15 cellular contexts compared by ENCODE assay signal in genomic region chr5:141777711-141778110, GRCh38.
DNase-seq lines count a peak whose midpoint lies in the region; ATAC-seq and TF ChIP-seq lines count a peak whose summit lies in the region.
"Had no signal": no experiment of that assay in that cellular context is flagged by ENCODE, and none has a peak within 500 bp of the region (broad histone marks: within the 10 kb centered on the region; RNA-seq: fewer than 3 reads in every experiment).

No MANE protein-coding gene starts in this region.

- whole genome bisulfite sequencing in SK-N-SH (ENCODE audit: low lambda C conversion rate) = 71% methylated on average over 2 of the region's 2 CpGs

- H3K9me2 ChIP-seq in SK-N-SH (no peaks in the 10 kb centered on the region), Karpas-422 (replicated peaks; ENCODE audit: insufficient read depth, low read length) (no peaks in the 10 kb centered on the region)

- H3K36me3 ChIP-seq in SK-N-SH (replicated peaks in 1 of 2; ENCODE audit: control insufficient read depth in 1 of 2, insufficient read depth in 2 of 2, low read length in 1 of 2) (no peaks in the 10 kb centered on the region), Karpas-422 (ENCODE audit: insufficient read depth, low read length) (no peaks in the 10 kb centered on the region), colonic mucosa (no peaks in the 10 kb centered on the region)
- H3K36me3 ChIP-seq: HAP-1 had no signal

- H3K27ac ChIP-seq in SK-N-SH (ENCODE audit: low read depth in 2 of 2, low read length in 1 of 2) = no peak overlapping the region
- H3K27ac ChIP-seq in Karpas-422 (ENCODE audit: low read length) = peak overlapping the region; percentile 100
- H3K27ac ChIP-seq in colonic mucosa = no peak overlapping the region
- H3K27ac ChIP-seq: C4-2B, HL-60 had no signal

- no peak for TF ChIP-seq CTCF in SK-N-SH (IDR thresholded peaks at IDR 0.05)
- no peak for TF ChIP-seq CTCF in colonic mucosa (IDR thresholded peaks at IDR 0.05)

- peak; percentile 17; the same call in 2 of the 3 replicates for ATAC-seq in SK-N-SH treated with all-trans-retinoic acid at 6 μM for 48 hours
- ATAC-seq in HG03432 (IDR thresholded peaks at IDR 0.05; ENCODE audit: unreplicated experiment) = no peak
- ATAC-seq: GM12878 had no signal

- TF ChIP-seq RAD21 in SK-N-SH (IDR thresholded peaks at IDR 0.05; ENCODE audit: low read length) = no peak

- H3K4me2 ChIP-seq in SK-N-SH (no peak overlapping the region), Karpas-422 (ENCODE audit: low read depth, low read length, poor library complexity, severe bottlenecking) (peak overlapping the region; percentile 69)

- no peaks in the 10 kb centered on the region for H3K9me3 ChIP-seq in SK-N-SH
- H3K9me3 ChIP-seq in Karpas-422 (ENCODE audit: low read length) = no peaks in the 10 kb centered on the region
- no peaks in the 10 kb centered on the region for H3K9me3 ChIP-seq in colonic mucosa
- H3K9me3 ChIP-seq: HAP-1 had no signal

- no peak overlapping the region for H3K4me3 ChIP-seq in SK-N-SH (ENCODE audit: low read depth in 2 of 2, low read length in 1 of 2)
- no peak overlapping the region; the same call in 1 of the 2 replicates for H3K4me3 ChIP-seq in Karpas-422 (ENCODE audit: low read length)
- no peak overlapping the region for H3K4me3 ChIP-seq in colonic mucosa
- H3K4me3 ChIP-seq: GM12878, HAP-1 had no signal

- intact Hi-C loops in colonic mucosa (cut with DNase I) = no loop called here

- H2AFZ ChIP-seq in SK-N-SH (ENCODE audit: low read depth) (no peak overlapping the region), Karpas-422 (ENCODE audit: low read length) (no peak overlapping the region)

- CTCF ChIA-PET in SK-N-SH (lab: Yijun Ruan, JAX) = interaction anchor here (1.1 to 4.4 kb wide), 2 partner anchors 20 to 102 kb away, joined by 4 to 15 read pairs; no protein-coding TSS in a partner anchor

- no peaks in the 10 kb centered on the region for H3K79me2 ChIP-seq in SK-N-SH (ENCODE audit: insufficient read depth)
- H3K79me2 ChIP-seq in Karpas-422 (ENCODE audit: low read length) = no peaks in the 10 kb centered on the region

- DNase-seq in SK-N-SH (no peak), Karpas-422 (peak; percentile 87), left kidney (ENCODE audit: low read depth, low spot score) (peak; percentile 23), NCI-H2029 treated with DMSO at 0.1 percent for 48 hours (lab: John Stamatoyannopoulos, UW) (no peak), colonic mucosa (no peak)
- DNase-seq: 8988T; CD4-positive, alpha-beta memory T cell; DMS79; HFFc6 had no signal

- POLR2A ChIA-PET in SK-N-SH (lab: Yijun Ruan, JAX) = no interaction called here

- no peak for TF ChIP-seq EP300 in SK-N-SH (IDR thresholded peaks at IDR 0.05; ENCODE audit: borderline replicate concordance in 1 of 2, low read depth in 1 of 2, low read length in 1 of 2)

- H3K4me1 ChIP-seq in SK-N-SH (ENCODE audit: control insufficient read depth in 1 of 2, insufficient read depth in 2 of 2, low read depth in 1 of 2, low read length in 1 of 2) = no peaks in the 10 kb centered on the region; a peak in 2 of 4 replicates
- H3K4me1 ChIP-seq in Karpas-422 (ENCODE audit: low read length) = peaks cover 92% of the 10 kb centered on the region
- no peaks in the 10 kb centered on the region for H3K4me1 ChIP-seq in colonic mucosa
- H3K4me1 ChIP-seq: HAP-1 had no signal

- H3K9ac ChIP-seq in SK-N-SH = no peak overlapping the region
- peak overlapping the region; percentile 64 for H3K9ac ChIP-seq in Karpas-422 (ENCODE audit: low read length)
- no peak overlapping the region for H3K9ac ChIP-seq in colonic mucosa (ENCODE audit: low read depth in 2 of 2, low read length in 2 of 2)

- H3K27me3 ChIP-seq in SK-N-SH (ENCODE audit: insufficient read depth) = no peaks in the 10 kb centered on the region; the same call in 1 of the 2 replicates
- H3K27me3 ChIP-seq in Karpas-422 (ENCODE audit: low read length) = no peaks in the 10 kb centered on the region
- no peaks in the 10 kb centered on the region for H3K27me3 ChIP-seq in colonic mucosa

- H3F3A ChIP-seq in SK-N-SH (replicated peaks; ENCODE audit: insufficient read depth) = no peaks in the 10 kb centered on the region

- H4K20me1 ChIP-seq in SK-N-SH (ENCODE audit: insufficient read depth) = no peaks in the 10 kb centered on the region
- no peaks in the 10 kb centered on the region for H4K20me1 ChIP-seq in Karpas-422 (ENCODE audit: insufficient read depth, low read depth, low read length)

TF ChIP-seq in SK-N-SH treated with all-trans-retinoic acid at 6 μM for 48 hours, 23 proteins besides CTCF, POLR2A, EP300 and RAD21 (continues in another document):
- TF ChIP-seq CSRNP3 (CRISPR knock-in tag; IDR thresholded peaks at IDR 0.05) = no peak
- TF ChIP-seq OSR1 (CRISPR knock-in tag; IDR thresholded peaks at IDR 0.05) = no peak
- no peak for TF ChIP-seq ZC3H10 (CRISPR knock-in tag; IDR thresholded peaks at IDR 0.05)
- TF ChIP-seq TOX (CRISPR knock-in tag; IDR thresholded peaks at IDR 0.05; ENCODE audit: borderline replicate concordance) = no peak
- no peak for TF ChIP-seq TCF4 (CRISPR knock-in tag; IDR thresholded peaks at IDR 0.05; ENCODE audit: borderline replicate concordance)
- no peak for TF ChIP-seq PATZ1 (CRISPR knock-in tag; IDR thresholded peaks at IDR 0.05; ENCODE audit: borderline replicate concordance)
- no peak for TF ChIP-seq ISL1 (CRISPR knock-in tag; IDR thresholded peaks at IDR 0.05)
- TF ChIP-seq ZNF8 (CRISPR knock-in tag; IDR thresholded peaks at IDR 0.05) = no peak

TF ChIP-seq in SK-N-SH, 30 proteins besides CTCF, POLR2A, EP300 and RAD21:
- TF ChIP-seq MAX (IDR thresholded peaks at IDR 0.05; ENCODE audit: low read depth) (no peak), RFX5 (IDR thresholded peaks at IDR 0.05; ENCODE audit: low read length) (no peak), POLR2AphosphoS5 (IDR thresholded peaks at IDR 0.05; ENCODE audit: low read depth, low read length) (no peak), MEF2A (IDR thresholded peaks at IDR 0.05; ENCODE audit: borderline replicate concordance, low read depth) (no peak), JUND (IDR thresholded peaks at IDR 0.05) (no peak), NFIC (IDR thresholded peaks at IDR 0.05; ENCODE audit: borderline replicate concordance) (no peak), EZH2phosphoT487 (IDR thresholded peaks at IDR 0.05; ENCODE audit: borderline replicate concordance, low read depth) (no peak), FOSL2 (IDR thresholded peaks at IDR 0.05; ENCODE audit: borderline replicate concordance, low read depth) (no peak), RXRA (IDR thresholded peaks at IDR 0.05; ENCODE audit: borderline replicate concordance, low read depth) (no peak), YY1 (IDR thresholded peaks at IDR 0.05; ENCODE audit: low read depth) (no peak)
TF ChIP-seq in SK-N-SH: peak in this region for 0.

Comparison
In these comparisons a context has a peak if more than half of its experiments do, and no peak if none do; other contexts are left out.
1. DNase-seq: peak in Karpas-422 (single experiment) and left kidney (single experiment); none in SK-N-SH (single experiment), NCI-H2029 treated with DMSO at 0.1 percent for 48 hours (single experiment) and colonic mucosa (single experiment).